In genomic region chr17:42276609-42277341, GRCh38 we compare ENCODE assay signal across 1 cellular context.
TF ChIP-seq lines count a peak whose summit lies in the region.

No MANE protein-coding gene starts in this region.

TF ChIP-seq in HepG2, 621 proteins besides CTCF, POLR2A, EP300 and RAD21 (continued from another document and continues in another):
- peak; percentile 64; the same call in 1 of the 2 replicates for TF ChIP-seq MAZ (IDR thresholded peaks at IDR 0.05; ENCODE audit: borderline replicate concordance, low read depth, low read length)
- peak; percentile 45; the same call in 1 of the 2 replicates for TF ChIP-seq MAZ (CRISPR knock-in tag; IDR thresholded peaks at IDR 0.05; ENCODE audit: low read depth)
- no peak for TF ChIP-seq ATRX (CRISPR knock-in tag; IDR thresholded peaks at IDR 0.05; ENCODE audit: borderline replicate concordance)
- peak; percentile 44; the same call in 1 of the 2 replicates for TF ChIP-seq CREBL2 (CRISPR knock-in tag; IDR thresholded peaks at IDR 0.05; ENCODE audit: borderline replicate concordance)
- 0 out of 2 replicates have a peak, but pooled peaks have one; percentile 15 for TF ChIP-seq SNAPC2 (CRISPR knock-in tag; IDR thresholded peaks at IDR 0.05)
- no peak for TF ChIP-seq TEF (CRISPR knock-in tag; IDR thresholded peaks at IDR 0.05)
- TF ChIP-seq SRSF9 (IDR thresholded peaks at IDR 0.05; ENCODE audit: borderline replicate concordance, insufficient read depth, low read depth, low read length, poor library complexity, severe bottlenecking), result no peak
- no peak for TF ChIP-seq SCMH1 (CRISPR knock-in tag; IDR thresholded peaks at IDR 0.05; ENCODE audit: borderline replicate concordance)
- TF ChIP-seq ZNF12 (CRISPR knock-in tag; IDR thresholded peaks at IDR 0.05), result no peak
- TF ChIP-seq ZNF607 (CRISPR knock-in tag; IDR thresholded peaks at IDR 0.05; ENCODE audit: borderline replicate concordance), result peak; percentile 41; the same call in 1 of the 2 replicates
- peak; percentile 74 for TF ChIP-seq ZMYM3 (CRISPR knock-in tag; IDR thresholded peaks at IDR 0.05)
- no peak for TF ChIP-seq ZNF879 (CRISPR knock-in tag; IDR thresholded peaks at IDR 0.05)
- TF ChIP-seq SIX1 (CRISPR knock-in tag; IDR thresholded peaks at IDR 0.05; ENCODE audit: borderline replicate concordance), result no peak
- no peak for TF ChIP-seq CHD2 (IDR thresholded peaks at IDR 0.05; ENCODE audit: low read depth, low read length)
- TF ChIP-seq ZC3H13 (CRISPR knock-in tag; IDR thresholded peaks at IDR 0.05), result peak; percentile 55; the same call in 1 of the 2 replicates
- TF ChIP-seq TSC22D2 (CRISPR knock-in tag; IDR thresholded peaks at IDR 0.05; ENCODE audit: borderline replicate concordance), result peak; percentile 21; the same call in 1 of the 2 replicates
- TF ChIP-seq ZBTB38 (CRISPR knock-in tag; IDR thresholded peaks at IDR 0.05), result peak; percentile 75; the same call in 1 of the 2 replicates
- TF ChIP-seq, protein P1, sequence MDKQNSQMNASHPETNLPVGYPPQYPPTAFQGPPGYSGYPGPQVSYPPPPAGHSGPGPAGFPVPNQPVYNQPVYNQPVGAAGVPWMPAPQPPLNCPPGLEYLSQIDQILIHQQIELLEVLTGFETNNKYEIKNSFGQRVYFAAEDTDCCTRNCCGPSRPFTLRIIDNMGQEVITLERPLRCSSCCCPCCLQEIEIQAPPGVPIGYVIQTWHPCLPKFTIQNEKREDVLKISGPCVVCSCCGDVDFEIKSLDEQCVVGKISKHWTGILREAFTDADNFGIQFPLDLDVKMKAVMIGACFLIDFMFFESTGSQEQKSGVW (CRISPR knock-in tag; IDR thresholded peaks at IDR 0.05; ENCODE audit: borderline replicate concordance), result no peak
- TF ChIP-seq ZZZ3 (CRISPR knock-in tag; IDR thresholded peaks at IDR 0.05; ENCODE audit: borderline replicate concordance), result 0 out of 2 replicates have a peak, but pooled peaks have one; percentile 42
- peak; percentile 94 for TF ChIP-seq FOXC1 (CRISPR knock-in tag; IDR thresholded peaks at IDR 0.05; ENCODE audit: borderline replicate concordance)
- TF ChIP-seq TIGD3 (CRISPR knock-in tag; IDR thresholded peaks at IDR 0.05; ENCODE audit: borderline replicate concordance), result no peak
- no peak for TF ChIP-seq PRDM10 (CRISPR knock-in tag; IDR thresholded peaks at IDR 0.05; ENCODE audit: low read depth)
- TF ChIP-seq RORA (CRISPR knock-in tag; IDR thresholded peaks at IDR 0.05), result peak; percentile 57; the same call in 1 of the 2 replicates
- TF ChIP-seq ATM (IDR thresholded peaks at IDR 0.05; ENCODE audit: borderline replicate concordance), result no peak
- TF ChIP-seq PRMT3 (CRISPR knock-in tag; IDR thresholded peaks at IDR 0.05; ENCODE audit: borderline replicate concordance, low read depth), result peak; percentile 93; the same call in 1 of the 2 replicates
- TF ChIP-seq PITX1 (CRISPR knock-in tag; IDR thresholded peaks at IDR 0.05), result no peak; the same call in 1 of the 2 replicates
- peak; percentile 22; the same call in 1 of the 2 replicates for TF ChIP-seq MTF1 (CRISPR knock-in tag; IDR thresholded peaks at IDR 0.05)
- TF ChIP-seq ZNF775 (CRISPR knock-in tag; IDR thresholded peaks at IDR 0.05; ENCODE audit: borderline replicate concordance), result 0 out of 2 replicates have a peak, but pooled peaks have one; percentile 26
- TF ChIP-seq REPIN1 (CRISPR knock-in tag; IDR thresholded peaks at IDR 0.05; ENCODE audit: borderline replicate concordance, low read depth), result peak; percentile 21; the same call in 1 of the 2 replicates
- TF ChIP-seq, protein P2, sequence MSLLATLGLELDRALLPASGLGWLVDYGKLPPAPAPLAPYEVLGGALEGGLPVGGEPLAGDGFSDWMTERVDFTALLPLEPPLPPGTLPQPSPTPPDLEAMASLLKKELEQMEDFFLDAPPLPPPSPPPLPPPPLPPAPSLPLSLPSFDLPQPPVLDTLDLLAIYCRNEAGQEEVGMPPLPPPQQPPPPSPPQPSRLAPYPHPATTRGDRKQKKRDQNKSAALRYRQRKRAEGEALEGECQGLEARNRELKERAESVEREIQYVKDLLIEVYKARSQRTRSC (CRISPR knock-in tag; IDR thresholded peaks at IDR 0.05; ENCODE audit: low read depth), result 0 out of 2 replicates have a peak, but pooled peaks have one; percentile 81
- peak; percentile 67; the same call in 1 of the 2 replicates for TF ChIP-seq SKIL (CRISPR knock-in tag; IDR thresholded peaks at IDR 0.05; ENCODE audit: borderline replicate concordance)
- peak; percentile 98 for TF ChIP-seq E2F1 (CRISPR knock-in tag; IDR thresholded peaks at IDR 0.05)
- TF ChIP-seq, protein P3, sequence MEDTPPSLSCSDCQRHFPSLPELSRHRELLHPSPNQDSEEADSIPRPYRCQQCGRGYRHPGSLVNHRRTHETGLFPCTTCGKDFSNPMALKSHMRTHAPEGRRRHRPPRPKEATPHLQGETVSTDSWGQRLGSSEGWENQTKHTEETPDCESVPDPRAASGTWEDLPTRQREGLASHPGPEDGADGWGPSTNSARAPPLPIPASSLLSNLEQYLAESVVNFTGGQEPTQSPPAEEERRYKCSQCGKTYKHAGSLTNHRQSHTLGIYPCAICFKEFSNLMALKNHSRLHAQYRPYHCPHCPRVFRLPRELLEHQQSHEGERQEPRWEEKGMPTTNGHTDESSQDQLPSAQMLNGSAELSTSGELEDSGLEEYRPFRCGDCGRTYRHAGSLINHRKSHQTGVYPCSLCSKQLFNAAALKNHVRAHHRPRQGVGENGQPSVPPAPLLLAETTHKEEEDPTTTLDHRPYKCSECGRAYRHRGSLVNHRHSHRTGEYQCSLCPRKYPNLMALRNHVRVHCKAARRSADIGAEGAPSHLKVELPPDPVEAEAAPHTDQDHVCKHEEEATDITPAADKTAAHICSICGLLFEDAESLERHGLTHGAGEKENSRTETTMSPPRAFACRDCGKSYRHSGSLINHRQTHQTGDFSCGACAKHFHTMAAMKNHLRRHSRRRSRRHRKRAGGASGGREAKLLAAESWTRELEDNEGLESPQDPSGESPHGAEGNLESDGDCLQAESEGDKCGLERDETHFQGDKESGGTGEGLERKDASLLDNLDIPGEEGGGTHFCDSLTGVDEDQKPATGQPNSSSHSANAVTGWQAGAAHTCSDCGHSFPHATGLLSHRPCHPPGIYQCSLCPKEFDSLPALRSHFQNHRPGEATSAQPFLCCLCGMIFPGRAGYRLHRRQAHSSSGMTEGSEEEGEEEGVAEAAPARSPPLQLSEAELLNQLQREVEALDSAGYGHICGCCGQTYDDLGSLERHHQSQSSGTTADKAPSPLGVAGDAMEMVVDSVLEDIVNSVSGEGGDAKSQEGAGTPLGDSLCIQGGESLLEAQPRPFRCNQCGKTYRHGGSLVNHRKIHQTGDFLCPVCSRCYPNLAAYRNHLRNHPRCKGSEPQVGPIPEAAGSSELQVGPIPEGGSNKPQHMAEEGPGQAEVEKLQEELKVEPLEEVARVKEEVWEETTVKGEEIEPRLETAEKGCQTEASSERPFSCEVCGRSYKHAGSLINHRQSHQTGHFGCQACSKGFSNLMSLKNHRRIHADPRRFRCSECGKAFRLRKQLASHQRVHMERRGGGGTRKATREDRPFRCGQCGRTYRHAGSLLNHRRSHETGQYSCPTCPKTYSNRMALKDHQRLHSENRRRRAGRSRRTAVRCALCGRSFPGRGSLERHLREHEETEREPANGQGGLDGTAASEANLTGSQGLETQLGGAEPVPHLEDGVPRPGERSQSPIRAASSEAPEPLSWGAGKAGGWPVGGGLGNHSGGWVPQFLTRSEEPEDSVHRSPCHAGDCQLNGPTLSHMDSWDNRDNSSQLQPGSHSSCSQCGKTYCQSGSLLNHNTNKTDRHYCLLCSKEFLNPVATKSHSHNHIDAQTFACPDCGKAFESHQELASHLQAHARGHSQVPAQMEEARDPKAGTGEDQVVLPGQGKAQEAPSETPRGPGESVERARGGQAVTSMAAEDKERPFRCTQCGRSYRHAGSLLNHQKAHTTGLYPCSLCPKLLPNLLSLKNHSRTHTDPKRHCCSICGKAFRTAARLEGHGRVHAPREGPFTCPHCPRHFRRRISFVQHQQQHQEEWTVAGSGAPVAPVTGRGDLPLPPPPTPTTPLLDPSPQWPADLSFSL (CRISPR knock-in tag; IDR thresholded peaks at IDR 0.05), result no peak
- TF ChIP-seq E2F5 (CRISPR knock-in tag; conservative IDR thresholded peaks at IDR 0.05), result peak; percentile 67; the same call in 1 of the 2 replicates
- TF ChIP-seq HNRNPUL1 (IDR thresholded peaks at IDR 0.05; ENCODE audit: low read depth, low read length), result no peak
- TF ChIP-seq IKZF1 (IDR thresholded peaks at IDR 0.05), result no peak
- TF ChIP-seq, protein P4, sequence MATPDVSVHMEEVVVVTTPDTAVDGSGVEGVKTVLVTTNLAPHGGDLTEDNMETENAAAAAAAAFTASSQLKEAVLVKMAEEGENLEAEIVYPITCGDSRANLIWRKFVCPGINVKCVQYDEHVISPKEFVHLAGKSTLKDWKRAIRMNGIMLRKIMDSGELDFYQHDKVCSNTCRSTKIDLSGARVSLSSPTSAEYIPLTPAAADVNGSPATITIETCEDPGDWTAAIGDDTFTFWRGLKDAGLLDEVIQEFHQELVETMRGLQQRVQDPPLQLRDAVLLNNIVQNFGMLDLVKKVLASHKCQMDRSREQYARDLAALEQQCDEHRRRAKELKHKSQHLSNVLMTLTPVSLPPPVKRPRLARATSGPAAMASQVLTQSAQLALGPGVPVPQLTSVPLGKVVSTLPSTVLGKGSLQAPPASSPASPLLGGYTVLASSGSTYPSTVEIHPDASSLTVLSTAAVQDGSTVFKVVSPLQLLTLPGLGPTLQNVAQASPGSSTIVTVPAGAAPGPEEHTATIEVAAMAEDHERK (CRISPR knock-in tag; IDR thresholded peaks at IDR 0.05; ENCODE audit: low read depth), result no peak
- TF ChIP-seq ZNF333 (CRISPR knock-in tag; IDR thresholded peaks at IDR 0.05; ENCODE audit: borderline replicate concordance), result peak; percentile 93; the same call in 1 of the 2 replicates
